In the genomic region with DNA sequence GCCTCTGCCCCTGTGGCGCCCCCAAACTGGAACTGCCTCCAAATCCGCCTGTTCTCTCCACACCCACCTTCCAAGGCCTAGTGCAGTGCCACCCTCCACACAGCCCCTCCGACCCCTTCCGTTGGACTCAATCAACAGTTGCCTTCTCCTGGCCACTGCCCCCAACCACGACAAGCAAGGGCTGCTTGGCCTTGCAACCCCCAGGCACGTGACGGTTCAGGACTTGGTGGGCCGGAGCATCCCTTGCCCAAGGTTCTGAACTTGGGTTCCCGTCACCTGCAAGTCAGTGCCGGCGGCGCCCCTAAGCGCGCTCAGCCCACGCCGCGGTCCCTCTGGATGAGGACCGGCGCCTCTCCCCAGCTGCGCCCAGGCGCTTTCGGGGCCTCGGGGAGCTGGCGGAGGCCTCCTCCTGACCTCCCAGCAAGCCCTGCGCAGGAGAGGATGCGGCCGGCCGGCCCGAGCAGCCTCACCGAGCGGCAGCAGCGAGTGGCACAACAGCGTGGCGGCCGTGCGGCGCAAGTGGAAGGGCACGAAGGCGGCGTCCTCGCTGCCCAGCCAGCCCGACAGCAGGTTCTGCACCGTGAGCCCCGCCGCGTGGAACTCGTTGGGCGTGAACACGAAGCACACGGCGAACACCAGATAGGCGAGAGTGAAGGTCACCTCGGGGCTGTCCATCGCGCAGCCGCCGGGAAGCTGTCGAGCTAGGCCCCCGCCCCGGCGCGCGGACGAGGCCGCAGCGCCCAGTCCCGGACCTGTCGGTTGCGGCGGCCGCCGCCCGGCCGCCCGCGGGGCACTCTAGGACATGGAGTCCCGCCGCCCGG, we compare ENCODE assay signal across 8 cellular contexts. TPM values are rescaled to one million over a fixed set of nuclear protein-coding genes. Genes with fewer than 3 reads are reported as not detected.
DNase-seq lines count a peak whose midpoint lies in the region; ATAC-seq and TF ChIP-seq lines count a peak whose summit lies in the region.

No MANE protein-coding gene starts in this region.

- no peaks in the 10 kb centered on the region for H3K9me3 Mint-ChIP-seq in activated T-helper 1 cell treated with anti-CD3 and anti-CD28 coated beads, Interleukin-12 subunit alpha, Interleukin-12 subunit beta, Interleukin-2, Interleukin-4 antibody, amounts not matched to agents 30 ng/mL and 10 ng/mL and 1 ng/mL, durations not matched to agents 14 hours and 24 hours and 36 hours
- no peaks in the 10 kb centered on the region for H3K9me3 Mint-ChIP-seq in natural killer cell treated with Interleukin-12 subunit alpha and Interleukin-12 subunit beta and Interleukin-15 and Interleukin-18, amount 100 ng/mL, for 72 hours

- H3K4me3 ChIP-seq in vagina, result peak overlapping the region; percentile 54 to 60

- H3K36me3 Mint-ChIP-seq in activated T-helper 1 cell treated with anti-CD3 and anti-CD28 coated beads, Interleukin-12 subunit alpha, Interleukin-12 subunit beta, Interleukin-2, Interleukin-4 antibody, amounts not matched to agents 30 ng/mL and 10 ng/mL and 1 ng/mL, durations not matched to agents 14 hours and 24 hours and 36 hours (ENCODE audit: low read depth), result peaks cover 37% of the 10 kb centered on the region
- no peaks in the 10 kb centered on the region for H3K36me3 Mint-ChIP-seq in natural killer cell treated with Interleukin-12 subunit alpha and Interleukin-12 subunit beta and Interleukin-15 and Interleukin-18, amount 100 ng/mL, for 72 hours

- H3K27me3 ChIP-seq in vagina, result no peaks in the 10 kb centered on the region

- peak; percentile 7 for ATAC-seq in GM21526 (IDR thresholded peaks at IDR 0.05; ENCODE audit: low FRiP score, unreplicated experiment)
- peak; percentile 61 to 63 for ATAC-seq in natural killer cell treated with Interleukin-12 subunit alpha and Interleukin-12 subunit beta and Interleukin-15 and Interleukin-18, amount 100 ng/mL, for 72 hours

- peak overlapping the region; percentile 89 for H3K4me3 Mint-ChIP-seq in activated T-helper 1 cell treated with anti-CD3 and anti-CD28 coated beads, Interleukin-12 subunit alpha, Interleukin-12 subunit beta, Interleukin-2, Interleukin-4 antibody, amounts not matched to agents 30 ng/mL and 10 ng/mL and 1 ng/mL, durations not matched to agents 14 hours and 24 hours and 36 hours
- H3K4me3 Mint-ChIP-seq in natural killer cell treated with Interleukin-12 subunit alpha and Interleukin-12 subunit beta and Interleukin-15 and Interleukin-18, amount 100 ng/mL, for 72 hours, result peak overlapping the region; percentile 87

- no peak for TF ChIP-seq CTCF in vagina (IDR thresholded peaks at IDR 0.05)

- peak overlapping the region; percentile 79 for H3K27ac ChIP-seq in KOPT-K1 (ENCODE audit: low read depth, low read length, poor library complexity, severe bottlenecking)
- H3K27ac ChIP-seq in vagina, result peak overlapping the region; percentile 79

- H3K9me3 ChIP-seq in KOPT-K1 (ENCODE audit: insufficient read depth, low read length, poor library complexity, severe bottlenecking) (no peaks in the 10 kb centered on the region), vagina (no peaks in the 10 kb centered on the region)

- peaks cover 70% of the 10 kb centered on the region for H3K36me3 ChIP-seq in KOPT-K1 (ENCODE audit: insufficient read depth, low read length)
- peaks cover 0 to 12% of the 10 kb centered on the region in 2 donors for H3K36me3 ChIP-seq in vagina

- intact Hi-C loops in activated T-helper 1 cell treated with anti-CD3 and anti-CD28 coated beads, Interleukin-12 subunit alpha, Interleukin-12 subunit beta, Interleukin-2, Interleukin-4 antibody, amounts not matched to agents 30 ng/mL and 10 ng/mL and 1 ng/mL, durations not matched to agents 14 hours and 24 hours and 36 hours (cut with micrococcal nuclease), result loop anchor here (2.0 to 5.0 kb wide), 7 partner anchors 138 to 1357 kb away; partner anchors contain the start of genes CFAP99, GRK4, MAEA and NELFA
- intact Hi-C loops in vagina (cut with DNase I), result no loop called here

- H3K27ac Mint-ChIP-seq in activated T-helper 1 cell treated with anti-CD3 and anti-CD28 coated beads, Interleukin-12 subunit alpha, Interleukin-12 subunit beta, Interleukin-2, Interleukin-4 antibody, amounts not matched to agents 30 ng/mL and 10 ng/mL and 1 ng/mL, durations not matched to agents 14 hours and 24 hours and 36 hours, result peak overlapping the region; percentile 90
- peak overlapping the region; percentile 90 to 92 for H3K27ac Mint-ChIP-seq in natural killer cell treated with Interleukin-12 subunit alpha and Interleukin-12 subunit beta and Interleukin-15 and Interleukin-18, amount 100 ng/mL, for 72 hours

- no peaks in the 10 kb centered on the region for H3K27me3 Mint-ChIP-seq in activated T-helper 1 cell treated with anti-CD3 and anti-CD28 coated beads, Interleukin-12 subunit alpha, Interleukin-12 subunit beta, Interleukin-2, Interleukin-4 antibody, amounts not matched to agents 30 ng/mL and 10 ng/mL and 1 ng/mL, durations not matched to agents 14 hours and 24 hours and 36 hours (ENCODE audit: insufficient read depth)
- no peaks in the 10 kb centered on the region for H3K27me3 Mint-ChIP-seq in natural killer cell treated with Interleukin-12 subunit alpha and Interleukin-12 subunit beta and Interleukin-15 and Interleukin-18, amount 100 ng/mL, for 72 hours

- DNase-seq in GM03348 (ENCODE audit: low spot score) (peak; percentile 63), fibroblast of peridontal ligament (ENCODE audit: extremely low read depth) (peak; percentile 18), vagina (ENCODE audit: extremely low spot score in 2 of 2) (no peak), LoVo (ENCODE audit: low spot score) (no peak)
- DNase-seq in activated T-helper 1 cell treated with anti-CD3 and anti-CD28 coated beads, Interleukin-12 subunit alpha, Interleukin-12 subunit beta, Interleukin-2, Interleukin-4 antibody, amounts not matched to agents 30 ng/mL and 10 ng/mL and 1 ng/mL, durations not matched to agents 14 hours and 24 hours and 36 hours (ENCODE audit: low spot score), result peak; percentile 40
- DNase-seq in natural killer cell treated with Interleukin-12 subunit alpha and Interleukin-12 subunit beta and Interleukin-15 and Interleukin-18, amount 100 ng/mL, for 72 hours (ENCODE audit: low spot score), result peak; percentile 76

- H3K4me1 Mint-ChIP-seq in activated T-helper 1 cell treated with anti-CD3 and anti-CD28 coated beads, Interleukin-12 subunit alpha, Interleukin-12 subunit beta, Interleukin-2, Interleukin-4 antibody, amounts not matched to agents 30 ng/mL and 10 ng/mL and 1 ng/mL, durations not matched to agents 14 hours and 24 hours and 36 hours (ENCODE audit: low read depth), result peaks cover 47% of the 10 kb centered on the region
- H3K4me1 Mint-ChIP-seq in natural killer cell treated with Interleukin-12 subunit alpha and Interleukin-12 subunit beta and Interleukin-15 and Interleukin-18, amount 100 ng/mL, for 72 hours (ENCODE audit: low read depth in 2 of 2), result peaks cover 34 to 36% of the 10 kb centered on the region in 2 donors

- TF ChIP-seq POLR2A in vagina (IDR thresholded peaks at IDR 0.05), result no peak

- peaks cover 41% of the 10 kb centered on the region for H3K4me1 ChIP-seq in vagina

RNA-seq across cellular contexts. Expression of gene TMEM129, which starts 0.8 kb away (rescaled TPM):
- 27.4 and 28.4 TPM in 2 replicates for total RNA-seq in activated T-helper 1 cell treated with anti-CD3 and anti-CD28 coated beads, Interleukin-12 subunit alpha, Interleukin-12 subunit beta, Interleukin-2, Interleukin-4 antibody, amounts not matched to agents 30 ng/mL and 10 ng/mL and 1 ng/mL, durations not matched to agents 14 hours and 24 hours and 36 hours
- 10 to 100 TPM; 19.6 to 21.2 TPM for total RNA-seq in natural killer cell treated with Interleukin-12 subunit alpha and Interleukin-12 subunit beta and Interleukin-15 and Interleukin-18, amount 100 ng/mL, for 72 hours
- total RNA-seq in vagina, result 50.6 TPM

RNA-seq across cellular contexts. Expression of gene TACC3, which starts 0.9 kb away (rescaled TPM):
- 134 and 139 TPM in 2 replicates for total RNA-seq in activated T-helper 1 cell treated with anti-CD3 and anti-CD28 coated beads, Interleukin-12 subunit alpha, Interleukin-12 subunit beta, Interleukin-2, Interleukin-4 antibody, amounts not matched to agents 30 ng/mL and 10 ng/mL and 1 ng/mL, durations not matched to agents 14 hours and 24 hours and 36 hours
- 100 to 1,000 TPM in 1 of 2 donors, 10 to 100 TPM in 1; 97.2 to 212 TPM for total RNA-seq in natural killer cell treated with Interleukin-12 subunit alpha and Interleukin-12 subunit beta and Interleukin-15 and Interleukin-18, amount 100 ng/mL, for 72 hours
- total RNA-seq in vagina, result 16.0 TPM

RNA-seq across cellular contexts. Expression of gene SLBP, which starts 8.3 kb away (rescaled TPM):
- 136 and 140 TPM in 2 replicates for total RNA-seq in activated T-helper 1 cell treated with anti-CD3 and anti-CD28 coated beads, Interleukin-12 subunit alpha, Interleukin-12 subunit beta, Interleukin-2, Interleukin-4 antibody, amounts not matched to agents 30 ng/mL and 10 ng/mL and 1 ng/mL, durations not matched to agents 14 hours and 24 hours and 36 hours
- total RNA-seq in natural killer cell treated with Interleukin-12 subunit alpha and Interleukin-12 subunit beta and Interleukin-15 and Interleukin-18, amount 100 ng/mL, for 72 hours, result 100 to 1,000 TPM in 1 of 2 donors, 10 to 100 TPM in 1; 83.0 to 129 TPM
- 49.6 TPM for total RNA-seq in vagina

RNA-seq across cellular contexts. Expression of gene FAM53A, which starts 36.3 kb away (rescaled TPM):
- 2.5 and 5.5 TPM in 2 replicates for total RNA-seq in activated T-helper 1 cell treated with anti-CD3 and anti-CD28 coated beads, Interleukin-12 subunit alpha, Interleukin-12 subunit beta, Interleukin-2, Interleukin-4 antibody, amounts not matched to agents 30 ng/mL and 10 ng/mL and 1 ng/mL, durations not matched to agents 14 hours and 24 hours and 36 hours
- total RNA-seq in natural killer cell treated with Interleukin-12 subunit alpha and Interleukin-12 subunit beta and Interleukin-15 and Interleukin-18, amount 100 ng/mL, for 72 hours, result 1 to 10 TPM in 1 of 2 donors, under 1 TPM in 1; 0.78 to 6.2 TPM
- 13.8 TPM for total RNA-seq in vagina

Comparison
In these comparisons a context has a peak if more than half of its experiments do, and no peak if none do; other contexts are left out.
1. DNase-seq: peak in GM03348 (single experiment), activated T-helper 1 cell treated with anti-CD3 and anti-CD28 coated beads, Interleukin-12 subunit alpha, Interleukin-12 subunit beta, Interleukin-2, Interleukin-4 antibody, amounts not matched to agents 30 ng/mL and 10 ng/mL and 1 ng/mL, durations not matched to agents 14 hours and 24 hours and 36 hours (single experiment), fibroblast of peridontal ligament (single experiment) and natural killer cell treated with Interleukin-12 subunit alpha and Interleukin-12 subunit beta and Interleukin-15 and Interleukin-18, amount 100 ng/mL, for 72 hours (single experiment); none in vagina (0 of 2) and LoVo (single experiment).